In genomic region chr3:87503901-87504498, GRCh38 we compare ENCODE assay signal across 9 cellular contexts.
A peak's percentile ranks its signal among the peaks of the same experiment; 100 is the strongest.
DNase-seq lines count a peak whose midpoint lies in the region; ATAC-seq and TF ChIP-seq lines count a peak whose summit lies in the region.
"Had no signal": no experiment of that assay in that cellular context is flagged by ENCODE, and none has a peak within 500 bp of the region (broad histone marks: within the 10 kb centered on the region; RNA-seq: fewer than 3 reads in every experiment).

No MANE protein-coding gene starts in this region.

- DNase-seq in EL (peak; percentile 76), NCI-H748 treated with DMSO at 0.1 percent for 48 hours (lab: John Stamatoyannopoulos, UW) (peak; percentile 27), breast epithelium (ENCODE audit: low spot score in 2 of 2) (no peak), lung microvascular endothelial cell (ENCODE audit: low read depth in 2 of 2) (peak; percentile 74 to 79), right cardiac atrium (no peak)
- no peak for DNase-seq in activated effector memory CD4-positive, alpha-beta T cell treated with anti-CD3 and anti-CD28 coated beads, Interleukin-2, amount 50 U/mL, for 16 hours
- DNase-seq: activated naive CD8-positive, alpha-beta T cell treated with anti-CD3 and anti-CD28 coated beads, Interleukin-2, amount 10 ng/mL, durations not matched to agents 7 days and 5 days had no signal

- H3K27me3 ChIP-seq in breast epithelium (no peaks in the 10 kb centered on the region), right cardiac atrium (ENCODE audit: control insufficient read depth, insufficient read depth) (no peaks in the 10 kb centered on the region)

- H3K36me3 ChIP-seq in breast epithelium, result no peaks in the 10 kb centered on the region

- no peaks in the 10 kb centered on the region for H3K4me1 ChIP-seq in breast epithelium
- no peaks in the 10 kb centered on the region for H3K4me1 ChIP-seq in right cardiac atrium (ENCODE audit: control insufficient read depth, insufficient read depth, low read length)

- 36% methylated on average over 8 of the region's 8 CpGs for WGBS in right cardiac atrium

- ATAC-seq in GM19468 (IDR thresholded peaks at IDR 0.05; ENCODE audit: extremely low read depth, unreplicated experiment) (peak; percentile 77), HG03457 (IDR thresholded peaks at IDR 0.05; ENCODE audit: unreplicated experiment) (peak; percentile 89), right cardiac atrium (no peak)

- H3K27ac ChIP-seq in breast epithelium (no peak overlapping the region), right cardiac atrium (ENCODE audit: low read length) (no peak overlapping the region)

- peak; percentile 49 to 71 (median 57) for TF ChIP-seq CTCF in breast epithelium (IDR thresholded peaks at IDR 0.05)

- intact Hi-C loops in breast epithelium (cut with DNase I; ENCODE audit: low total_unique reads), result no loop called here
- intact Hi-C loops in right cardiac atrium (cut with DNase I), result no loop called here

- H3K9me3 ChIP-seq in breast epithelium (no peaks in the 10 kb centered on the region), right cardiac atrium (ENCODE audit: control insufficient read depth, low read length) (no peaks in the 10 kb centered on the region)

- no peak for TF ChIP-seq POLR2A in breast epithelium (IDR thresholded peaks at IDR 0.05)

- H3K4me3 ChIP-seq in breast epithelium (no peak overlapping the region), right cardiac atrium (ENCODE audit: low read length) (no peak overlapping the region)

Comparison
In these comparisons a context has a peak if more than half of its experiments do, and no peak if none do; other contexts are left out.
1. DNase-seq: peak in EL (single experiment), NCI-H748 treated with DMSO at 0.1 percent for 48 hours (single experiment) and lung microvascular endothelial cell (2 of 2); none in breast epithelium (0 of 2), activated effector memory CD4-positive, alpha-beta T cell treated with anti-CD3 and anti-CD28 coated beads, Interleukin-2, amount 50 U/mL, for 16 hours (single experiment) and right cardiac atrium (0 of 3).
2. ATAC-seq: peak in GM19468 (single experiment) and HG03457 (single experiment); none in right cardiac atrium (0 of 2).